8 cellular contexts compared by ENCODE assay signal in genomic region chr4:56821394-56822263, GRCh38. TPM values are rescaled to one million over a fixed set of nuclear protein-coding genes. Genes with fewer than 3 reads are reported as not detected.
A peak's percentile ranks its signal among the peaks of the same experiment; 100 is the strongest.
DNase-seq lines count a peak whose midpoint lies in the region; ATAC-seq and TF ChIP-seq lines count a peak whose summit lies in the region.

SPINK2 (minus strand) TSS chr4:56821701; CDS start chr4:56821662, 39 bp downstream.

- H3K4me1 Mint-ChIP-seq in chondrocyte (ENCODE audit: low read depth), result peaks cover 3% of the 10 kb centered on the region

- H3K4me1 ChIP-seq in mesodermal cell (ENCODE audit: control insufficient read depth, insufficient read depth, low read length, poor library complexity, severe bottlenecking), result peaks cover 3% of the 10 kb centered on the region

- H3K27ac ChIP-seq in 22Rv1 (no peak within 1 kb of the TSS), mesodermal cell (ENCODE audit: low read depth, low read length, severe bottlenecking) (no peak within 1 kb of the TSS)

- DNase-seq in KG1 (lab: John Stamatoyannopoulos, UW) (peak; percentile 17), chondrocyte (ENCODE audit: low spot score) (no peak), globus pallidus (ENCODE audit: low spot score) (no peak)
- DNase-seq in activated CD4-positive, CD25-positive, alpha-beta regulatory T cell treated with anti-CD3 and anti-CD28 coated beads, Interleukin-2, amount 50 U/mL, for 16 hours (ENCODE audit: low read depth, low spot score), result peak; percentile 27
- peak; percentile 19 to 62 for DNase-seq in stimulated activated CD8-positive, alpha-beta memory T cell treated with anti-CD3 and anti-CD28 coated beads, Interleukin-7, amount 100 ng/mL, for 4 hours (ENCODE audit: low read depth in 2 of 2)

- no peak within 1 kb of the TSS for H3K27ac Mint-ChIP-seq in chondrocyte (ENCODE audit: unreplicated experiment)

- 2% methylated on average over 10 to 19 of the region's 58 CpGs for WGBS in mesodermal cell (ENCODE audit: insufficient coverage in 2 of 2), 2 experiments

- ATAC-seq in GM18861 (IDR thresholded peaks at IDR 0.05; ENCODE audit: unreplicated experiment), result peak; percentile 33

- peak within 1 kb of the TSS; percentile 41 for H3K4me3 ChIP-seq in mesodermal cell (ENCODE audit: extremely low read depth, insufficient read depth, low read length, poor library complexity, severe bottlenecking)

- H3K4me3 Mint-ChIP-seq in chondrocyte (ENCODE audit: unreplicated experiment), result peak within 1 kb of the TSS; percentile 51

- peaks cover 35% of the 10 kb centered on the region for H3K27me3 Mint-ChIP-seq in chondrocyte (ENCODE audit: low read depth)

- H3K36me3 Mint-ChIP-seq in chondrocyte (ENCODE audit: low read depth), result peaks cover 2% of the 10 kb centered on the region

- no peaks in the 10 kb centered on the region for H3K9me3 Mint-ChIP-seq in chondrocyte (ENCODE audit: low read depth)

- no peaks in the 10 kb centered on the region for H3K36me3 ChIP-seq in mesodermal cell (ENCODE audit: control insufficient read depth, insufficient read depth, low read length)

- no peaks in the 10 kb centered on the region for H3K9me3 ChIP-seq in mesodermal cell (ENCODE audit: control insufficient read depth, low read length)

- TF ChIP-seq CTCF in 22Rv1 (IDR thresholded peaks at IDR 0.05) (peak; percentile 74), chondrocyte (IDR thresholded peaks at IDR 0.05) (peak; percentile 38)

RNA-seq across cellular contexts. Expression of gene SPINK2, which starts in this region (rescaled TPM):
- not detected in 3 replicates for total RNA-seq in chondrocyte
- polyA plus RNA-seq in mesodermal cell (2013, experiment 1 of 2), result 0.74 TPM
- polyA plus RNA-seq in mesodermal cell (2013, experiment 2 of 2), result 2.1 TPM

Comparison
In these comparisons a context has a peak if more than half of its experiments do, and no peak if none do; other contexts are left out.
1. DNase-seq: peak in KG1 (single experiment), activated CD4-positive, CD25-positive, alpha-beta regulatory T cell treated with anti-CD3 and anti-CD28 coated beads, Interleukin-2, amount 50 U/mL, for 16 hours (single experiment) and stimulated activated CD8-positive, alpha-beta memory T cell treated with anti-CD3 and anti-CD28 coated beads, Interleukin-7, amount 100 ng/mL, for 4 hours (2 of 2); none in chondrocyte (single experiment) and globus pallidus (single experiment).